In genomic region chr2:36461039-36461681, GRCh38 we compare ENCODE assay signal across 8 cellular contexts.
A peak's percentile ranks its signal among the peaks of the same experiment; 100 is the strongest.
DNase-seq lines count a peak whose midpoint lies in the region; ATAC-seq and TF ChIP-seq lines count a peak whose summit lies in the region.

No MANE protein-coding gene starts in this region.

- TF ChIP-seq CTCF in cardiac fibroblast (IDR thresholded peaks at IDR 0.05; ENCODE audit: low read depth, low read length) = no peak
- TF ChIP-seq CTCF in mucosa of descending colon (IDR thresholded peaks at IDR 0.05) = no peak
- TF ChIP-seq CTCF in glutamatergic neuron (IDR thresholded peaks at IDR 0.05; ENCODE audit: partially characterized antibody, unreplicated experiment) = no peak

- H3K27ac Mint-ChIP-seq in glutamatergic neuron (ENCODE audit: unreplicated experiment) = no peak overlapping the region

- no peak overlapping the region for H3K4me3 Mint-ChIP-seq in glutamatergic neuron (ENCODE audit: unreplicated experiment)

- peaks cover 21% of the 10 kb centered on the region for H3K4me1 Mint-ChIP-seq in glutamatergic neuron (ENCODE audit: low read depth, unreplicated experiment)

- H3K9me3 Mint-ChIP-seq in glutamatergic neuron (ENCODE audit: unreplicated experiment) = no peaks in the 10 kb centered on the region

- DNase-seq in activated CD4-positive, CD25-positive, alpha-beta regulatory T cell (lab: John Stamatoyannopoulos, UW) = no peak
- DNase-seq in cardiac fibroblast (ENCODE audit: low read depth in 2 of 2) (peak; percentile 94 to 97), mucosa of descending colon (no peak), glutamatergic neuron (no peak), DMS79 (lab: John Stamatoyannopoulos, UW) (no peak)

- peak; percentile 68 to 73 for ATAC-seq in activated CD4-positive, CD25-positive, alpha-beta regulatory T cell treated with anti-CD3 and anti-CD28 coated beads, Interleukin-2, amount 50 U/mL, for 24 hours
- ATAC-seq in HG03378 (IDR thresholded peaks at IDR 0.05; ENCODE audit: unreplicated experiment) (peak; percentile 88), mucosa of descending colon (peak; percentile 62), GM21526 (IDR thresholded peaks at IDR 0.05; ENCODE audit: low FRiP score, unreplicated experiment) (no peak)

- no peaks in the 10 kb centered on the region for H3K27me3 Mint-ChIP-seq in glutamatergic neuron (ENCODE audit: unreplicated experiment)

- H3K4me3 ChIP-seq in cardiac fibroblast (replicated peaks in 1 of 2; ENCODE audit: low read depth in 2 of 2, low read length in 2 of 2) (no peak overlapping the region), mucosa of descending colon (no peak overlapping the region)

- intact Hi-C loops in mucosa of descending colon (cut with DNase I, micrococcal nuclease) = no loop called here

- H3K4me1 ChIP-seq in mucosa of descending colon (ENCODE audit: low read depth) = peaks cover 35% of the 10 kb centered on the region

- H3K36me3 Mint-ChIP-seq in glutamatergic neuron (ENCODE audit: unreplicated experiment) = no peaks in the 10 kb centered on the region

- H3K36me3 ChIP-seq in mucosa of descending colon (ENCODE audit: low read depth) = no peaks in the 10 kb centered on the region

- H3K9me3 ChIP-seq in mucosa of descending colon = no peaks in the 10 kb centered on the region

Comparison
In these comparisons a context has a peak if more than half of its experiments do, and no peak if none do; other contexts are left out.
1. DNase-seq: peak in cardiac fibroblast (2 of 2); none in activated CD4-positive, CD25-positive, alpha-beta regulatory T cell (0 of 4), mucosa of descending colon (0 of 3), glutamatergic neuron (single experiment) and DMS79 (single experiment).